Comparison of ENCODE assay signal across 8 cellular contexts in the genomic region with DNA sequence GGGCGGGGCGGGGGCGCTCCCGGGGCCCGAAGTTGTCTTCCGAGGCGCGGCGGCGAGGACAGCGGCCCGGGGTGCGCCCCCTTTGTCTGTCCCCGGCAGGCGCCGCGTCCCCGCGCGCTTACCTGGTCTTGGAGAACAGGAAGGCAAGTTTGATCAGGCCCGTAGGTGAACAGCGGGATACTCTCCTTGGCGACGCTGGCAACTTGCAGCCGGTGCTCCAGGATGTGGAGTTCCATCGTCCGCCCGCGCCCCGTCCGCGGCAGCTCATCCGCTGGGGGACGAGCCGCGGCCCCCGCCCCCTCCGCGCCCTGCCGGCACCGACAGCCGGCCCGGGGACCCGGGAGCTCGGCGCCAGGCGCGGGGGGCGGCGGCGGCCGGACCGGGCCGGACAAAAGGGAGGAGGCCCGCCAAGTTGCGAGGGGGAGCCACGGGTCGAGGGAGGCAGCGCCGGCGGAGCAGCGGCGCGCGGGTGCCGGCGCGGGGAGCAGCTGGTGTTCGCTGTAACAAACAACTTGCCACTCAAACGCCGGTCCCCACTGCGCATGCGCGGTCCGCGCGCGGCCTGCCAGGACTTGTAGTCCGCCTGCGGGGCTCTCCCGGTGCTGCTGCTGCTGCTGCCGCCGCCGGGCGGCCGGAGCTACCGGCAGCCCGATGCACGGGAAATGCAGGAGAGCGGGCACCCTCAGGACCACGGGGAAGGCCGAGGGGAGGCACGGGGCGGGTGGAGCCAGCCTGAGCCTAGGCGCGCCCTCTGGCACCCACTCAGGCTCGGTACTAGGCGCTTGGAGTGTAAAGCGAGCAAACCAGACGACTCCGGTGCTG. TPM values are rescaled to one million over a fixed set of nuclear protein-coding genes. Genes with fewer than 3 reads are reported as not detected.
A peak's percentile ranks its signal among the peaks of the same experiment; 100 is the strongest.
DNase-seq lines count a peak whose midpoint lies in the region; ATAC-seq and TF ChIP-seq lines count a peak whose summit lies in the region.

No MANE protein-coding gene starts in this region.

- TF ChIP-seq POLR2A in spleen (IDR thresholded peaks at IDR 0.05), result no peak

- peaks cover 0 to 40% (median 13%) of the 10 kb centered on the region in 6 donors for H3K4me1 ChIP-seq in spleen

- H3K9me3 Mint-ChIP-seq in WTC11, result no peaks in the 10 kb centered on the region

- H3K27me3 ChIP-seq in AG04450 (ENCODE audit: control insufficient read depth, insufficient read depth, low read length) (no peaks in the 10 kb centered on the region), spleen (replicated peaks in 1 of 7) (no peaks in the 10 kb centered on the region)

- H3K9me3 ChIP-seq in AG04450 (ENCODE audit: control insufficient read depth, insufficient read depth, low read length) (no peaks in the 10 kb centered on the region), spleen (no peaks in the 10 kb centered on the region)

- H3K4me3 ChIP-seq in AG04450 (ENCODE audit: low read depth, low read length), result peak overlapping the region; percentile 69
- peak overlapping the region; percentile 59 to 88 (median 67) for H3K4me3 ChIP-seq in spleen

- DNase-seq in AG04450 (ENCODE audit: low read depth, low spot score) (peak; percentile 87), NCI-H2196 (lab: John Stamatoyannopoulos, UW; ENCODE audit: unreplicated experiment) (peak; percentile 94), WTC11 (ENCODE audit: low spot score) (peak; percentile 100), caudate nucleus (lab: John Stamatoyannopoulos, UW) (peak; percentile 48 to 99 (median 96)), inferior parietal cortex (ENCODE audit: extremely low spot score) (peak; percentile 97), spleen (peak; percentile 100)

- peaks cover 31% of the 10 kb centered on the region for H3K4me1 Mint-ChIP-seq in WTC11

- WGBS in spleen, 5 donors, result 1 to 2% (median 1%) methylated on average over 17 to 98 of the region's 101 CpGs

- POLR2A ChIA-PET in AG04450 (lab: Yijun Ruan, JAX), result interaction anchor here (0.6 to 1.1 kb wide), 3 partner anchors 16 to 157 kb away, joined by 3 to 5 read pairs (median 3); partner anchors contain the start of gene ZCWPW1
- POLR2A ChIA-PET in WTC11 (lab: Charles Lee), result interaction anchor here (0.6 kb wide), 1 partner anchor 12 kb away, joined by 4 read pairs; no protein-coding TSS in a partner anchor

- CTCF ChIA-PET in AG04450 (lab: Charles Lee) (interaction anchor here (0.6 kb wide), 1 partner anchor 9 kb away, joined by 3 read pairs; no protein-coding TSS in a partner anchor), WTC11 (lab: Charles Lee) (interaction anchor here (0.8 to 1.1 kb wide), 8 partner anchors 52 to 189 kb away, joined by 3 to 5 read pairs (median 3); partner anchors contain the start of genes GAL3ST4 and PVRIG)

- peaks cover 6% of the 10 kb centered on the region for H3K27me3 Mint-ChIP-seq in WTC11 (ENCODE audit: low read depth)

- peak; percentile 23; the same call in 1 of the 2 replicates for TF ChIP-seq CTCF in AG04450 (IDR thresholded peaks at IDR 0.05; ENCODE audit: low read depth, low read length)
- TF ChIP-seq CTCF in WTC11 (IDR thresholded peaks at IDR 0.05), result no peak
- TF ChIP-seq CTCF in spleen (IDR thresholded peaks at IDR 0.05 in 8 of 11, conservative IDR thresholded peaks at IDR 0.05 in 3 of 11), result peak in 10 of 11 experiments; percentile 20 to 72 (median 49)

- no peak overlapping the region for H3K27ac Mint-ChIP-seq in WTC11

- H3K27ac ChIP-seq in AG04450 (ENCODE audit: low read depth, low read length) (no peak overlapping the region), caudate nucleus (ENCODE audit: low read depth, low read length) (peak overlapping the region; percentile 91), spleen (peak overlapping the region in 7 of 8 donors; percentile 51 to 89 (median 74))

- intact Hi-C loops in spleen (cut with DNase I; ENCODE audit: low total_unique reads), result no loop called here

- H3K36me3 ChIP-seq in spleen, result no peaks in the 10 kb centered on the region

- ATAC-seq in GM18870 (IDR thresholded peaks at IDR 0.05; ENCODE audit: unreplicated experiment), result peak; percentile 75
- peak; percentile 88 for ATAC-seq in HG03108 (IDR thresholded peaks at IDR 0.05; ENCODE audit: unreplicated experiment)
- ATAC-seq in WTC11, result peak; percentile 73

- peak overlapping the region; percentile 75 for H3K4me3 Mint-ChIP-seq in WTC11

- no peaks in the 10 kb centered on the region for H3K36me3 Mint-ChIP-seq in WTC11

TF ChIP-seq in WTC11, 78 proteins besides CTCF, POLR2A, EP300 and RAD21 (continues in another document):
- TF ChIP-seq, protein P1, sequence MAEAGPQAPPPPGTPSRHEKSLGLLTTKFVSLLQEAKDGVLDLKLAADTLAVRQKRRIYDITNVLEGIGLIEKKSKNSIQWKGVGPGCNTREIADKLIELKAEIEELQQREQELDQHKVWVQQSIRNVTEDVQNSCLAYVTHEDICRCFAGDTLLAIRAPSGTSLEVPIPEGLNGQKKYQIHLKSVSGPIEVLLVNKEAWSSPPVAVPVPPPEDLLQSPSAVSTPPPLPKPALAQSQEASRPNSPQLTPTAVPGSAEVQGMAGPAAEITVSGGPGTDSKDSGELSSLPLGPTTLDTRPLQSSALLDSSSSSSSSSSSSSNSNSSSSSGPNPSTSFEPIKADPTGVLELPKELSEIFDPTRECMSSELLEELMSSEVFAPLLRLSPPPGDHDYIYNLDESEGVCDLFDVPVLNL (CRISPR knock-in tag; IDR thresholded peaks at IDR 0.05; ENCODE audit: borderline replicate concordance, low read depth), result no peak
- TF ChIP-seq, protein P2, sequence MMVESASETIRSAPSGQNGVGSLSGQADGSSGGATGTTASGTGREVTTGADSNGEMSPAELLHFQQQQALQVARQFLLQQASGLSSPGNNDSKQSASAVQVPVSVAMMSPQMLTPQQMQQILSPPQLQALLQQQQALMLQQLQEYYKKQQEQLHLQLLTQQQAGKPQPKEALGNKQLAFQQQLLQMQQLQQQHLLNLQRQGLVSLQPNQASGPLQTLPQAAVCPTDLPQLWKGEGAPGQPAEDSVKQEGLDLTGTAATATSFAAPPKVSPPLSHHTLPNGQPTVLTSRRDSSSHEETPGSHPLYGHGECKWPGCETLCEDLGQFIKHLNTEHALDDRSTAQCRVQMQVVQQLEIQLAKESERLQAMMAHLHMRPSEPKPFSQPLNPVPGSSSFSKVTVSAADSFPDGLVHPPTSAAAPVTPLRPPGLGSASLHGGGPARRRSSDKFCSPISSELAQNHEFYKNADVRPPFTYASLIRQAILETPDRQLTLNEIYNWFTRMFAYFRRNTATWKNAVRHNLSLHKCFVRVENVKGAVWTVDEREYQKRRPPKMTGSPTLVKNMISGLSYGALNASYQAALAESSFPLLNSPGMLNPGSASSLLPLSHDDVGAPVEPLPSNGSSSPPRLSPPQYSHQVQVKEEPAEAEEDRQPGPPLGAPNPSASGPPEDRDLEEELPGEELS (CRISPR knock-in tag; IDR thresholded peaks at IDR 0.05), result 0 out of 2 replicates have a peak, but pooled peaks have one; percentile 18
- TF ChIP-seq, protein P3, sequence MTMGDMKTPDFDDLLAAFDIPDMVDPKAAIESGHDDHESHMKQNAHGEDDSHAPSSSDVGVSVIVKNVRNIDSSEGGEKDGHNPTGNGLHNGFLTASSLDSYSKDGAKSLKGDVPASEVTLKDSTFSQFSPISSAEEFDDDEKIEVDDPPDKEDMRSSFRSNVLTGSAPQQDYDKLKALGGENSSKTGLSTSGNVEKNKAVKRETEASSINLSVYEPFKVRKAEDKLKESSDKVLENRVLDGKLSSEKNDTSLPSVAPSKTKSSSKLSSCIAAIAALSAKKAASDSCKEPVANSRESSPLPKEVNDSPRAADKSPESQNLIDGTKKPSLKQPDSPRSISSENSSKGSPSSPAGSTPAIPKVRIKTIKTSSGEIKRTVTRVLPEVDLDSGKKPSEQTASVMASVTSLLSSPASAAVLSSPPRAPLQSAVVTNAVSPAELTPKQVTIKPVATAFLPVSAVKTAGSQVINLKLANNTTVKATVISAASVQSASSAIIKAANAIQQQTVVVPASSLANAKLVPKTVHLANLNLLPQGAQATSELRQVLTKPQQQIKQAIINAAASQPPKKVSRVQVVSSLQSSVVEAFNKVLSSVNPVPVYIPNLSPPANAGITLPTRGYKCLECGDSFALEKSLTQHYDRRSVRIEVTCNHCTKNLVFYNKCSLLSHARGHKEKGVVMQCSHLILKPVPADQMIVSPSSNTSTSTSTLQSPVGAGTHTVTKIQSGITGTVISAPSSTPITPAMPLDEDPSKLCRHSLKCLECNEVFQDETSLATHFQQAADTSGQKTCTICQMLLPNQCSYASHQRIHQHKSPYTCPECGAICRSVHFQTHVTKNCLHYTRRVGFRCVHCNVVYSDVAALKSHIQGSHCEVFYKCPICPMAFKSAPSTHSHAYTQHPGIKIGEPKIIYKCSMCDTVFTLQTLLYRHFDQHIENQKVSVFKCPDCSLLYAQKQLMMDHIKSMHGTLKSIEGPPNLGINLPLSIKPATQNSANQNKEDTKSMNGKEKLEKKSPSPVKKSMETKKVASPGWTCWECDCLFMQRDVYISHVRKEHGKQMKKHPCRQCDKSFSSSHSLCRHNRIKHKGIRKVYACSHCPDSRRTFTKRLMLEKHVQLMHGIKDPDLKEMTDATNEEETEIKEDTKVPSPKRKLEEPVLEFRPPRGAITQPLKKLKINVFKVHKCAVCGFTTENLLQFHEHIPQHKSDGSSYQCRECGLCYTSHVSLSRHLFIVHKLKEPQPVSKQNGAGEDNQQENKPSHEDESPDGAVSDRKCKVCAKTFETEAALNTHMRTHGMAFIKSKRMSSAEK (CRISPR knock-in tag; IDR thresholded peaks at IDR 0.05; ENCODE audit: borderline replicate concordance), result no peak
- TF ChIP-seq HMGXB4 (CRISPR knock-in tag; IDR thresholded peaks at IDR 0.05), result peak; percentile 57; the same call in 1 of the 2 replicates

RNA-seq across cellular contexts. Expression of gene SPDYE3, which starts 35.6 kb away (rescaled TPM):
- polyA plus RNA-seq in AG04450 (2011; rRNA removed) (not detected in 2 replicates), spleen (under 1 TPM; 0.09 to 0.22 (median 0.15) TPM)
- polyA minus RNA-seq in AG04450 (2011; rRNA and poly(A)+ RNA removed), result not detected in 2 replicates
- total RNA-seq in WTC11 (2021) (not detected in 3 replicates), spleen (not detected)

RNA-seq across cellular contexts. Expression of gene PVRIG, which starts 52.2 kb away (rescaled TPM):
- 0.42 TPM in 1 of 2 replicates, not detected in the other for polyA plus RNA-seq in AG04450 (2011; rRNA removed)
- 1.3 TPM in 1 of 2 replicates, not detected in the other for polyA minus RNA-seq in AG04450 (2011; rRNA and poly(A)+ RNA removed)
- total RNA-seq in WTC11 (2021), result 0.37 to 0.55 TPM in 2 of 3 replicates, not detected in the other
- 10 to 100 TPM; 21.9 to 58.7 (median 33.9) TPM for total RNA-seq in spleen
- polyA plus RNA-seq in spleen, result 10 to 100 TPM; 20.3 to 41.2 (median 30.2) TPM

Comparison
In these comparisons a context has a peak if more than half of its experiments do, and no peak if none do; other contexts are left out.
1. RNA of gene PVRIG, which starts 52.2 kb away (total RNA-seq): 21.9 to 58.7 TPM in spleen; 0.37 to 0.55 TPM in WTC11; every median in the first group is over 10 times any median in the second.
2. Peak in every context shown above with its lines, with median percentiles within 50 percentile points of each other: DNase-seq and ATAC-seq.